Comparison of ENCODE assay signal across 29 cellular contexts in the genomic region with DNA sequence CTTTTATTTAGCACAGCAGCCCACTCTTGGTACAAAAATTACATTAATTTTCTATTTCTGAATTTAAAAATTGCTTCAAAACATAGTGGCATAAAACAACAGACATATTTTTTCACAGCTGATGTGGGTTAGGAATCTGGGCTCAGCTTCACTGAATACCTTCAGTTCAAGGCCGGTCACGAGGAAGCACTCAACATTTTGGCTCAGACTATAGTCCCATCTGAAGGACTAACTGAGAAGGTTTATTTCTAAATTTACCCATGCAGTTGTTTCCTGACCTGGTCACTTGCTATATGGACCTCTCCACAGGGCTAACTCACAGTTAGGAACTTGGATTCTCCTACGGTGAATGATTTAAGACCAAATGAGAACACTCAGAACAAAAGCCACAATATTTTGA.
"Had no signal": no experiment of that assay in that cellular context is flagged by ENCODE, and none has a peak within 500 bp of the region (broad histone marks: within the 10 kb centered on the region; RNA-seq: fewer than 3 reads in every experiment).

No MANE protein-coding gene starts in this region.

- DNase-seq: activated CD4-positive, alpha-beta T cell treated with anti-CD3 and anti-CD28 coated beads for 1 hour; activated CD4-positive, alpha-beta T cell treated with anti-CD3 and anti-CD28 coated beads for 48 hours; activated CD4-positive, alpha-beta T cell treated with anti-CD3 and anti-CD28 coated beads, Interleukin-2, amount 50 U/mL, for 4 hours; activated CD4-positive, CD25-positive, alpha-beta regulatory T cell; activated CD8-positive, alpha-beta T cell treated with anti-CD3 and anti-CD28 coated beads for 36 hours; activated gamma-delta T cell; activated naive CD4-positive, alpha-beta T cell treated with Interleukin-2 at 50 U/mL for 16 hours; activated naive CD8-positive, alpha-beta T cell treated with anti-CD3 and anti-CD28 coated beads, Interleukin-2, amount 10 ng/mL, durations not matched to agents 7 days and 5 days; activated T-cell treated with anti-CD3 and anti-CD28 coated beads, Interleukin-2, amount 50 U/mL, for 24 hours; amygdala; cerebellar nuclear complex; NCI-H1092 treated with DMSO at 0.1 percent for 48 hours; NCI-H1417; NCI-H146; NCI-H187; NCI-H2029 treated with DMSO at 0.1 percent for 48 hours; NCI-H226; NCI-H446 treated with DMSO at 0.1 percent for 48 hours; NCI-H524 treated with DMSO at 0.1 percent for 48 hours; NK-92 treated with Interleukin-12 subunit alpha and Interleukin-12 subunit beta, amount 100 ng/mL, for 24 hours; PC-9; SHP77; SJCRH30; T1000; WERI-Rb-1 had no signal

- H3K4me3 ChIP-seq: ascending aorta, PC-9, SJCRH30, SK-N-MC had no signal

- H2AFZ ChIP-seq: PC-9 had no signal

- H3K4me1 ChIP-seq: ascending aorta, SJCRH30 had no signal

- H3K36me3 ChIP-seq: ascending aorta, SJCRH30, WERI-Rb-1 had no signal

- H3K9me3 ChIP-seq: ascending aorta, SJCRH30 had no signal

- H3K4me2 ChIP-seq: KMS-11, PC-9 had no signal

- ATAC-seq: activated CD8-positive, alpha-beta T cell treated with anti-CD3 and anti-CD28 coated beads for 36 hours had no signal

- H3K9ac ChIP-seq: KMS-11 had no signal

- H3K27ac ChIP-seq: ascending aorta, KMS-11, PC-9, RWPE1, SJCRH30, SK-N-MC, WERI-Rb-1 had no signal

- H3K27me3 ChIP-seq: ascending aorta, SJCRH30 had no signal
